Comparison of ENCODE assay signal across 8 cellular contexts in the genomic region with DNA sequence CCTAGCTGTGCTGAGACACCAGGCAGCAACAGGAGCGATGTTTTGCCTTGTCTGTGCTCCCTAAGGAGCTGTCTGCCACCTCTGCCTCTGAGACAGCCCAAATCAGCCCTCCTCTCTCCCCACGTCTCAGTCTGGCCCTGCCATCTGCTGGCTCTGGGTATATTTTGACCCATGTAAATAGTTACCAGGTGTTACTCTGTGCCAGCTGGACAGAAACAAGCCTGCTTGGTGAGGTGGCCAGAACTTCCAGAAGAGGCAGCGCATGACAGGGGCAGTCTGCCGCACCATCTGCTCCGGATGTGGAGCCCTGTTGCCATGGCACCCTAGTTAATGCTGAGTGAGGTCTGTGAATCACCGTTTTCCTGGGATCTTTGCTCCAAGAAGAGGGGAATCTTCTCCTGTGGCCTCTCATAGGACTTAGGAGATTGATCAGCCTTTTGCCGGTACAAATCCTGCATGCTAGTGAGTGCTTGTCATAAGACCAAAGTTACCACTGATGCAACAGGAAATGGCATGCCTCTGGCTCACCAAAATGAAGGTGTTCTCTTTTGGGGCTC. TPM values are rescaled to one million over a fixed set of nuclear protein-coding genes. Genes with fewer than 3 reads are reported as not detected.
DNase-seq lines count a peak whose midpoint lies in the region; ATAC-seq and TF ChIP-seq lines count a peak whose summit lies in the region.

No MANE protein-coding gene starts in this region.

- peak overlapping the region in 1 of 2 experiments; percentile 77 for H3K4ac ChIP-seq in mesenchymal stem cell (ENCODE audit: low read depth in 1 of 2, low read length in 2 of 2)

- no peaks in the 10 kb centered on the region for H3K79me1 ChIP-seq in mesenchymal stem cell (replicated peaks; ENCODE audit: low read length, poor library complexity, severe bottlenecking)

- peak overlapping the region; percentile 78 to 93 for H2BK12ac ChIP-seq in mesenchymal stem cell (ENCODE audit: low read length in 2 of 2)

- H2AK5ac ChIP-seq in mesenchymal stem cell (ENCODE audit: low read length, severe bottlenecking), result no peak overlapping the region

- H4K91ac ChIP-seq in mesenchymal stem cell (ENCODE audit: low read length), result peak overlapping the region; percentile 85

- H3K4me2 ChIP-seq in mesenchymal stem cell (ENCODE audit: low read length, poor library complexity, severe bottlenecking), result peak overlapping the region; percentile 32

- H2AFZ ChIP-seq in mesenchymal stem cell (ENCODE audit: low read depth, low read length), result no peak overlapping the region

- H3K4me1 ChIP-seq in mesenchymal stem cell (ENCODE audit: control insufficient read depth, insufficient read depth, low read depth, low read length) (peaks cover 21% of the 10 kb centered on the region), thymus (ENCODE audit: control insufficient read depth, insufficient read depth, low read length) (peaks cover 42% of the 10 kb centered on the region)

- H3K14ac ChIP-seq in mesenchymal stem cell (ENCODE audit: low read length in 2 of 2), result no peak overlapping the region

- peak; percentile 93 for DNase-seq in AG04449 (ENCODE audit: low read depth, low spot score)
- peak; percentile 86 for DNase-seq in HK-2 (ENCODE audit: unreplicated experiment)
- DNase-seq in RPMI8226, result peak; percentile 86
- peak; percentile 97 for DNase-seq in dermis blood vessel endothelial cell
- DNase-seq in mesenchymal stem cell, result peak; percentile 98
- DNase-seq in SKM-1 (lab: John Stamatoyannopoulos, UW; ENCODE audit: unreplicated experiment), result no peak

- H2BK15ac ChIP-seq in mesenchymal stem cell (ENCODE audit: low read depth, poor library complexity, severe bottlenecking), result no peak overlapping the region

- H3K23ac ChIP-seq in mesenchymal stem cell (ENCODE audit: low read length in 2 of 2), result no peak overlapping the region

- no peak overlapping the region for H2BK120ac ChIP-seq in mesenchymal stem cell (ENCODE audit: low read depth, low read length)

- H3K27ac ChIP-seq in mesenchymal stem cell (ENCODE audit: low read length, poor library complexity, severe bottlenecking) (peak overlapping the region; percentile 47), thymus (ENCODE audit: low read depth) (peak overlapping the region; percentile 71)

- peak overlapping the region; percentile 91 for H3K9ac ChIP-seq in mesenchymal stem cell (ENCODE audit: low read length)

- H3K9me3 ChIP-seq in mesenchymal stem cell (ENCODE audit: control insufficient read depth, low read length), result no peaks in the 10 kb centered on the region
- H3K9me3 ChIP-seq in thymus (ENCODE audit: control insufficient read depth), result no peaks in the 10 kb centered on the region

- H3K27me3 ChIP-seq in mesenchymal stem cell (ENCODE audit: control insufficient read depth in 1 of 2, insufficient read depth in 1 of 2, low read length in 2 of 2) (no peaks in the 10 kb centered on the region), thymus (ENCODE audit: control insufficient read depth, insufficient read depth) (no peaks in the 10 kb centered on the region)

- H3K36me3 ChIP-seq in mesenchymal stem cell (ENCODE audit: control insufficient read depth in 1 of 2, insufficient read depth in 2 of 2, low read depth in 1 of 2, low read length in 2 of 2), result no peaks in the 10 kb centered on the region
- H3K36me3 ChIP-seq in thymus (ENCODE audit: control insufficient read depth, insufficient read depth), result no peaks in the 10 kb centered on the region

- H3K4me3 ChIP-seq in AG04449 (ENCODE audit: low read depth, low read length) (peak overlapping the region; percentile 43), mesenchymal stem cell (ENCODE audit: insufficient read depth in 1 of 2, low read depth in 1 of 2, low read length in 2 of 2) (peak overlapping the region in 1 of 2 experiments; percentile 52), thymus (ENCODE audit: low read length) (no peak overlapping the region)

- peak overlapping the region; percentile 75 for H4K8ac ChIP-seq in mesenchymal stem cell (ENCODE audit: low read length)

- WGBS in mesenchymal stem cell, result 35% methylated on average over 7 of the region's 7 CpGs
- 82% methylated on average over 7 of the region's 7 CpGs for WGBS in thymus

- CTCF ChIA-PET in AG04449 (lab: Yijun Ruan, JAX), result interaction anchor here (1.1 to 4.0 kb wide), 5 partner anchors 10 to 50 kb away, joined by 5 to 77 read pairs (median 19); a partner anchor contains a TSS

- peak overlapping the region; percentile 34 to 86 for H3K18ac ChIP-seq in mesenchymal stem cell (ENCODE audit: low read depth in 1 of 2, low read length in 2 of 2)

- POLR2A ChIA-PET in AG04449 (lab: Yijun Ruan, JAX), result interaction anchor here (0.8 to 2.9 kb wide), 5 partner anchors 9 to 51 kb away, joined by 3 to 21 read pairs (median 5); a partner anchor contains a TSS

- ATAC-seq in HG03039 (IDR thresholded peaks at IDR 0.05; ENCODE audit: unreplicated experiment), result no peak

- no peak overlapping the region for H2BK5ac ChIP-seq in mesenchymal stem cell (ENCODE audit: low read depth, low read length, poor library complexity, severe bottlenecking)

- no peak for TF ChIP-seq CTCF in AG04449 (IDR thresholded peaks at IDR 0.05; ENCODE audit: insufficient read depth, low read length, missing control alignments)

RNA-seq across cellular contexts. Expression of a gene that starts 31.8 kb away (rescaled TPM):
- total RNA-seq in dermis blood vessel endothelial cell, result 0.51 and 0.85 TPM in 2 replicates
- 2.3 TPM for polyA plus RNA-seq in mesenchymal stem cell (2013, experiment 1 of 2)
- polyA plus RNA-seq in mesenchymal stem cell (2013, experiment 2 of 2), result 1.9 TPM
- polyA plus RNA-seq in thymus, result 16.1 TPM

RNA-seq across cellular contexts. Expression of a gene that starts 37.5 kb away (rescaled TPM):
- total RNA-seq in dermis blood vessel endothelial cell, result 29.3 and 39.9 TPM in 2 replicates
- 13.8 TPM for polyA plus RNA-seq in mesenchymal stem cell (2013, experiment 1 of 2)
- 13.9 TPM for polyA plus RNA-seq in mesenchymal stem cell (2013, experiment 2 of 2)
- 13.6 TPM for polyA plus RNA-seq in thymus

RNA-seq across cellular contexts. Expression of a gene that starts 46.1 kb away (rescaled TPM):
- 147 and 348 TPM in 2 replicates for total RNA-seq in dermis blood vessel endothelial cell
- 324 TPM for polyA plus RNA-seq in mesenchymal stem cell (2013, experiment 1 of 2)
- polyA plus RNA-seq in mesenchymal stem cell (2013, experiment 2 of 2), result 340 TPM
- polyA plus RNA-seq in thymus, result 323 TPM

RNA-seq across cellular contexts. Expression of a gene that starts 52.8 kb away (rescaled TPM):
- 0.85 and 1.2 TPM in 2 replicates for total RNA-seq in dermis blood vessel endothelial cell
- polyA plus RNA-seq in mesenchymal stem cell (2013, experiment 1 of 2), result 0.12 TPM
- 0.11 TPM for polyA plus RNA-seq in mesenchymal stem cell (2013, experiment 2 of 2)
- 0.34 TPM for polyA plus RNA-seq in thymus
